Comparison of ENCODE assay signal across 9 cellular contexts in the genomic region with DNA sequence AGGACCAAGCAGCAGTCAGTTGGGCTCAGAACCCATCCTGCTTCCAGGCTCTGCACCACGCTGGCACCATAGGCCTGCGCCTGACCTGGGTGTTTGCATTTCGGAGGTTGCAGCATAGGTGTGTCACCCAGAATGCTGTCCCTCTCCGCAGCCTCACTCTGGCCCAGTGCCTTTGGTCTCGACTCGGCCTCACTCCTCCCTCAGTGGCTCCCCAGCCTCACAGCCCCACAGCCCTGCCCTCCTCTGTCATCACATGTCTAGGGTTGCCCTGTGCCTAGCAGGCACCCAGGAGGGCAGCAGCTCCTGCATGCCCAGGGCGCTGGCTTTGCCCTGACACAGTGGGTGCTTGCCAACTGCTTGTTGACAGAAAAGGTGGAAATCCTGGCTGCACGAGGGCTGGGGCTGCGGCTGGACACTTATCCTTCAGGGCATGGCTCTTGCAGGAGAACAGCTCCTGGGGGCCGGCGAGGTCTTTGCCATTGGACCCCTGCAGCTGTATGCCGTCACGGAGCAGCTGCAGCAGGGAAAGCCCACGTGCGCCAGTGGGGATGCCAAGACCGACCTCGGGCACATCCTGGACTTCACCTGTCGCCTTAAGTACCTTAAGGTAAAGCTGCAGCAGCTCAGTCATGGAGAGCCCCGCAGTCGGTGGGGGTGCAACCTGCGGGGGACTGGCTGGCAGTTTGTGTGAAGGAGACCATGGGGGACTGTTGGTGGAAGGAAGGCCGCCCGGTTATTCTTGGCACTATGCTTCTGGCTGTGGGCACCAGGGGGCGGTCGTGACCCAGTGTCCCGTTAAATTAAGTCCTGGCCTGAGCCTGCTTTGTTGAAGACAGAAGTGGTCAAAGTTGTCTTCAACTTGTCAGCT. TPM values are rescaled to one million over a fixed set of nuclear protein-coding genes. Genes with fewer than 3 reads are reported as not detected.
DNase-seq lines count a peak whose midpoint lies in the region; ATAC-seq and TF ChIP-seq lines count a peak whose summit lies in the region.
"Had no signal": no experiment of that assay in that cellular context is flagged by ENCODE, and none has a peak within 500 bp of the region (broad histone marks: within the 10 kb centered on the region; RNA-seq: fewer than 3 reads in every experiment).

No MANE protein-coding gene starts in this region.

- TF ChIP-seq EP300 in suprapubic skin (IDR thresholded peaks at IDR 0.05) = no peak

- TF ChIP-seq CTCF in GM06990 (IDR thresholded peaks at IDR 0.05; ENCODE audit: insufficient read depth, low read length, poor library complexity, severe bottlenecking) (peak; percentile 74), breast epithelium (IDR thresholded peaks at IDR 0.05) (peak; percentile 35 to 73 (median 69)), left lung (IDR thresholded peaks at IDR 0.05) (peak; percentile 60 to 75), suprapubic skin (IDR thresholded peaks at IDR 0.05) (peak; percentile 22 to 54)

- H3K27me3 ChIP-seq in GM06990 (replicated peaks; ENCODE audit: control insufficient read depth, insufficient read depth, low read length) (no peaks in the 10 kb centered on the region), breast epithelium (no peaks in the 10 kb centered on the region), left lung (no peaks in the 10 kb centered on the region), suprapubic skin (no peaks in the 10 kb centered on the region)

- H3K36me3 ChIP-seq in GM06990 (ENCODE audit: control insufficient read depth, insufficient read depth, low read length) (peaks cover 26% of the 10 kb centered on the region), breast epithelium (no peaks in the 10 kb centered on the region), left lung (peaks cover 0 to 74% of the 10 kb centered on the region in 2 donors), suprapubic skin (peaks cover 57% of the 10 kb centered on the region)

- intact Hi-C loops in breast epithelium (cut with DNase I; ENCODE audit: low total_unique reads) (loop anchor here (10.0 kb wide), 1 partner anchor 63 kb away; a partner anchor contains a TSS), left lung (cut with DNase I) (no loop called here)

- H3K27ac ChIP-seq in breast epithelium = peak overlapping the region; percentile 29 to 78
- peak overlapping the region in 1 of 2 donors; percentile 42 for H3K27ac ChIP-seq in left lung
- no peak overlapping the region for H3K27ac ChIP-seq in suprapubic skin

- peaks cover 0 to 8% of the 10 kb centered on the region in 2 donors for H3K4me1 ChIP-seq in breast epithelium
- peaks cover 3 to 69% of the 10 kb centered on the region in 2 donors for H3K4me1 ChIP-seq in left lung
- H3K4me1 ChIP-seq in suprapubic skin = peaks cover 24% of the 10 kb centered on the region

- peak; percentile 85 for ATAC-seq in left lung
- no peak for ATAC-seq in GM21423 (IDR thresholded peaks at IDR 0.05; ENCODE audit: unreplicated experiment)

- 64% methylated on average over 20 of the region's 26 CpGs for WGBS in suprapubic skin

- H3K9me3 ChIP-seq in breast epithelium = no peaks in the 10 kb centered on the region
- no peaks in the 10 kb centered on the region for H3K9me3 ChIP-seq in left lung
- H3K9me3 ChIP-seq in suprapubic skin = no peaks in the 10 kb centered on the region

- no peak for TF ChIP-seq POLR2A in breast epithelium (IDR thresholded peaks at IDR 0.05)
- TF ChIP-seq POLR2A in suprapubic skin (IDR thresholded peaks at IDR 0.05) = no peak

- H3K4me3 ChIP-seq in GM06990 (replicated peaks; ENCODE audit: low read depth, low read length) = no peak overlapping the region
- peak overlapping the region in 1 of 3 donors; percentile 33 for H3K4me3 ChIP-seq in breast epithelium
- no peak overlapping the region for H3K4me3 ChIP-seq in left lung
- no peak overlapping the region for H3K4me3 ChIP-seq in suprapubic skin

- DNase-seq in GM06990 (ENCODE audit: extremely low read depth, insufficient read length) (peak; percentile 30), NOMO-1 (lab: John Stamatoyannopoulos, UW; ENCODE audit: unreplicated experiment in 2 of 2) (peak; percentile 21 to 54), breast epithelium (ENCODE audit: low spot score in 2 of 2) (peak; percentile 49 to 80), left lung (peak; percentile 71 to 86), suprapubic skin (ENCODE audit: low spot score in 2 of 2) (no peak), NCI-H1092 treated with DMSO at 0.1 percent for 48 hours (lab: John Stamatoyannopoulos, UW) (no peak), middle frontal gyrus (ENCODE audit: extremely low spot score, low spot score) (no peak)

RNA-seq across cellular contexts. Expression of a gene that starts 16.2 kb away (rescaled TPM):
- total RNA-seq in breast epithelium = 100 to 1,000 TPM in 2 of 3 donors, 10 to 100 TPM in 1; 67.7 to 119 (median 108) TPM
- total RNA-seq in left lung = 100 to 1,000 TPM in 1 of 2 donors, 10 to 100 TPM in 1; 72.6 to 104 TPM
- total RNA-seq in suprapubic skin = 100 to 1,000 TPM in 2 of 4 donors, 10 to 100 TPM in 2; 68.7 to 298 (median 94.6) TPM

RNA-seq across cellular contexts. Expression of a gene that starts 17.8 kb away (rescaled TPM):
- 1 to 10 TPM in 2 of 3 donors, not detected in 1; 3.7 to 4.2 TPM for total RNA-seq in breast epithelium
- 100 to 1,000 TPM in 1 of 2 donors, 10 to 100 TPM in 1; 30.7 to 117 TPM for total RNA-seq in left lung
- 10 to 100 TPM in 1 of 4 donors, 1 to 10 TPM in 3; 1.4 to 15.9 (median 8.4) TPM for total RNA-seq in suprapubic skin
- total RNA-seq: pulmonary artery endothelial cell had no signal

RNA-seq across cellular contexts. Expression of a gene that starts 23.5 kb away (rescaled TPM):
- 100 to 1,000 TPM in 1 of 3 donors, 10 to 100 TPM in 2; 47.7 to 149 (median 55.4) TPM for total RNA-seq in breast epithelium
- 100 to 1,000 TPM; 122 to 334 TPM for total RNA-seq in left lung
- 10 to 100 TPM in 2 of 4 donors, 1 to 10 TPM in 2; 5.3 to 21.1 (median 14.3) TPM for total RNA-seq in suprapubic skin

RNA-seq across cellular contexts. Expression of a gene that starts 26.7 kb away (rescaled TPM):
- total RNA-seq in breast epithelium = 100 to 1,000 TPM in 1 of 3 donors, 10 to 100 TPM in 2; 12.3 to 255 (median 70.1) TPM
- total RNA-seq in left lung = 10 to 100 TPM; 30.5 to 36.5 TPM
- total RNA-seq in suprapubic skin = 10 to 100 TPM; 14.4 to 44.0 (median 26.5) TPM

Comparison
In these comparisons a context has a peak if more than half of its experiments do, and no peak if none do; other contexts are left out.
1. DNase-seq: peak in GM06990 (single experiment), NOMO-1 (2 of 2), breast epithelium (2 of 2) and left lung (2 of 2); none in suprapubic skin (0 of 2), NCI-H1092 treated with DMSO at 0.1 percent for 48 hours (single experiment) and middle frontal gyrus (single experiment).
2. Peak in every context shown above with its lines, with median percentiles within 50 percentile points of each other: CTCF ChIP-seq.